In the genomic region with DNA sequence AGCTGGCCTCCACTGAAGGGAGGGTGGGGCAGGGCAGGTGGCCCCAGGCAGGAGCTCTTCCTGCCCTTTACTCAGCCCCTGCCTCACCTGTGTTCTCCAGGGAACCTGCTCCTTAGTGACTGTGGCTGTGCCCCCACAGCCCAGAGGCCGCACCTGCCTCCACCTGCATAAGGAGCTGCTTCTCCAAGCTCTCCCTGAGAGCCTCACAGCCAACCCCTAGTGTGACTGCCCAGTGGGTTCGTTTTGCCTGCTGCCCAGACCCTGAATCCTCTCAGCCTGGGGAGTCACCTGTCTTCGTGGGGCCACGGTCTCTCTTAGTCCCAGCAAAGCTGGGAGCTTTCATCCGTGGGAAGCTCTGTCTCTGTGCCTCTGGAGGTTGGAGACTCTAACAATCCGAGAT, we compare ENCODE assay signal across 15 cellular contexts.
DNase-seq lines count a peak whose midpoint lies in the region; ATAC-seq, FAIRE-seq and TF ChIP-seq lines count a peak whose summit lies in the region.
"Had no signal": no experiment of that assay in that cellular context is flagged by ENCODE, and none has a peak within 500 bp of the region (broad histone marks: within the 10 kb centered on the region; RNA-seq: fewer than 3 reads in every experiment).

No MANE protein-coding gene starts in this region.

- no peak for ATAC-seq in right cardiac atrium
- ATAC-seq in GM18861 (IDR thresholded peaks at IDR 0.05; ENCODE audit: unreplicated experiment): no peak
- no peak for ATAC-seq in GM18868 (IDR thresholded peaks at IDR 0.05; ENCODE audit: unreplicated experiment)

- no peaks in the 10 kb centered on the region for H3K27me3 ChIP-seq in right cardiac atrium (ENCODE audit: control insufficient read depth, insufficient read depth)
- H3K27me3 ChIP-seq in spleen (replicated peaks in 1 of 7): no peaks in the 10 kb centered on the region

- H3K36me3 ChIP-seq in spleen: no peaks in the 10 kb centered on the region
- H3K36me3 ChIP-seq: HAP-1 had no signal

- WGBS in right cardiac atrium: 77% methylated on average over 6 of the region's 6 CpGs
- WGBS in spleen, 5 donors: 79 to 81% (median 80%) methylated on average over 6 of the region's 6 CpGs

- H3K4me3 ChIP-seq in right cardiac atrium (ENCODE audit: low read length) (no peak overlapping the region), spleen (no peak overlapping the region)
- H3K4me3 ChIP-seq: BLaER1 treated with 17β-estradiol and CSF1 and Interleukin-3, amounts not matched to agents 10 nM and 100 nM; HAP-1 had no signal

- DNase-seq in cardiac septum (ENCODE audit: low spot score) (peak; percentile 66), right cardiac atrium (no peak), mesenteric fat pad (ENCODE audit: low spot score) (peak; percentile 62), spleen (peak; percentile 41), GM19239 (ENCODE audit: insufficient read length, low spot score) (no peak)
- no peak for DNase-seq in activated CD4-positive, alpha-beta T cell treated with anti-CD3 and anti-CD28 coated beads, Interleukin-2, amount 50 U/mL, for 48 hours
- DNase-seq: ACHN; CD4-positive, CD25-positive, alpha-beta regulatory T cell; DMS53; GF-D8; GOT3 had no signal

- TF ChIP-seq POLR2A in spleen (IDR thresholded peaks at IDR 0.05): no peak

- H3K9me3 ChIP-seq in right cardiac atrium (ENCODE audit: control insufficient read depth, low read length) (peaks cover 1% of the 10 kb centered on the region), spleen (peaks cover 0 to 37% (median 14%) of the 10 kb centered on the region in 8 donors)
- H3K9me3 ChIP-seq: HAP-1 had no signal

- intact Hi-C loops in cardiac septum (cut with DNase I) (no loop called here), right cardiac atrium (cut with DNase I) (no loop called here), spleen (cut with DNase I; ENCODE audit: low total_unique reads) (no loop called here)

- no peak for TF ChIP-seq CTCF in spleen (IDR thresholded peaks at IDR 0.05 in 8 of 11, conservative IDR thresholded peaks at IDR 0.05 in 3 of 11)

- no peak for FAIRE-seq in GM19239 (lab: Jason Lieb, UNC)

- H3K4me1 ChIP-seq in right cardiac atrium (ENCODE audit: control insufficient read depth, insufficient read depth, low read length) (no peaks in the 10 kb centered on the region), spleen (no peaks in the 10 kb centered on the region)
- H3K4me1 ChIP-seq: BLaER1 treated with 17β-estradiol and CSF1 and Interleukin-3, amounts not matched to agents 10 nM and 100 nM; HAP-1 had no signal

- no peak overlapping the region for H3K27ac ChIP-seq in right cardiac atrium (ENCODE audit: low read length)
- H3K27ac ChIP-seq in spleen: no peak overlapping the region
- H3K27ac ChIP-seq: BLaER1 treated with 17β-estradiol and CSF1 and Interleukin-3, amounts not matched to agents 10 nM and 100 nM had no signal

Comparison
In these comparisons a context has a peak if more than half of its experiments do, and no peak if none do; other contexts are left out.
1. DNase-seq: peak in cardiac septum (single experiment), mesenteric fat pad (single experiment) and spleen (single experiment); none in right cardiac atrium (0 of 3), GM19239 (single experiment) and activated CD4-positive, alpha-beta T cell treated with anti-CD3 and anti-CD28 coated beads, Interleukin-2, amount 50 U/mL, for 48 hours (0 of 2).